28 cellular contexts compared by ENCODE assay signal in genomic region chr17:43663383-43663782, GRCh38. TPM values are rescaled to one million over a fixed set of nuclear protein-coding genes. Genes with fewer than 3 reads are reported as not detected.
"Had no signal": no experiment of that assay in that cellular context is flagged by ENCODE, and none has a peak within 500 bp of the region (broad histone marks: within the 10 kb centered on the region; RNA-seq: fewer than 3 reads in every experiment).

No MANE protein-coding gene starts in this region.

- H3K9me3 ChIP-seq: esophagus muscularis mucosa, heart left ventricle, lower lobe of right lung, tibial nerve had no signal

- DNase-seq: activated CD4-positive, alpha-beta T cell treated with anti-CD3 and anti-CD28 coated beads for 4 hours; activated CD4-positive, alpha-beta T cell treated with anti-CD3 and anti-CD28 coated beads, Interleukin-2, amount 50 U/mL, for 4 hours; activated CD8-positive, alpha-beta memory T cell treated with anti-CD3 and anti-CD28 coated beads, Interleukin-2, amount 50 U/mL, for 4 hours; activated gamma-delta T cell; activated naive CD8-positive, alpha-beta T cell treated with anti-CD3 and anti-CD28 coated beads, Interleukin-2, amount 50 U/mL, for 24 hours; activated T-cell treated with anti-CD3 and anti-CD28 coated beads, Interleukin-2, amount 50 U/mL, for 24 hours; amygdala; caudate nucleus; dermis blood vessel endothelial cell; effector CD4-positive, alpha-beta T cell; foreskin keratinocyte; hypothalamus; immature natural killer cell; kidney; left colon; lower lobe of right lung; mesenchymal stem cell; natural killer cell; posterior cingulate gyrus; stimulated activated CD4-positive, alpha-beta T cell treated with anti-CD3 and anti-CD28 coated beads, Interleukin-2, amount 100 ng/mL, for 48 hours; stimulated activated naive CD4-positive, alpha-beta T cell treated with Interleukin-2 at 50 U/mL for 16 hours; T-cell had no signal

- H3K4me3 ChIP-seq: esophagus muscularis mucosa, heart left ventricle, lower lobe of right lung, tibial nerve had no signal

- H3K36me3 ChIP-seq: esophagus muscularis mucosa, heart left ventricle, lower lobe of right lung, tibial nerve had no signal

- ATAC-seq: activated naive CD8-positive, alpha-beta T cell treated with anti-CD3 and anti-CD28 coated beads, Interleukin-2, amount 50 U/mL, for 24 hours; foreskin keratinocyte; heart left ventricle; left colon; lower lobe of right lung; natural killer cell; T-cell had no signal

- H3K4me3 Mint-ChIP-seq: activated naive CD4-positive, alpha-beta T cell treated with anti-CD3 and anti-CD28 coated beads, Interleukin-2, amount 50 U/mL, for 24 hours; activated naive CD8-positive, alpha-beta T cell treated with anti-CD3 and anti-CD28 coated beads, Interleukin-2, amount 50 U/mL, for 24 hours; activated T-cell treated with anti-CD3 and anti-CD28 coated beads, Interleukin-2, amount 50 U/mL, for 24 hours; immature natural killer cell; natural killer cell had no signal

- H3K27me3 Mint-ChIP-seq: activated naive CD4-positive, alpha-beta T cell treated with anti-CD3 and anti-CD28 coated beads, Interleukin-2, amount 50 U/mL, for 24 hours had no signal

- H3K9me3 Mint-ChIP-seq: activated naive CD4-positive, alpha-beta T cell treated with anti-CD3 and anti-CD28 coated beads, Interleukin-2, amount 50 U/mL, for 24 hours; activated naive CD8-positive, alpha-beta T cell treated with anti-CD3 and anti-CD28 coated beads, Interleukin-2, amount 50 U/mL, for 24 hours; activated T-cell treated with anti-CD3 and anti-CD28 coated beads, Interleukin-2, amount 50 U/mL, for 24 hours; immature natural killer cell; natural killer cell; T-cell; T-helper 2 cell treated with Interferon-gamma antibody and Interleukin-4, amounts not matched to agents 5 μg/mL and 100 μg/mL, for 36 hours had no signal

- H3K27ac ChIP-seq: esophagus muscularis mucosa, foreskin keratinocyte, lower lobe of right lung had no signal

- H3K27me3 ChIP-seq: foreskin keratinocyte, heart left ventricle, tibial nerve had no signal

- FAIRE-seq: kidney, urothelium cell line had no signal

- H3K4me1 ChIP-seq: lower lobe of right lung had no signal

- H3K36me3 Mint-ChIP-seq: activated naive CD4-positive, alpha-beta T cell treated with anti-CD3 and anti-CD28 coated beads, Interleukin-2, amount 50 U/mL, for 24 hours; immature natural killer cell; natural killer cell; T-cell had no signal

- H3K27ac Mint-ChIP-seq: activated naive CD8-positive, alpha-beta T cell treated with anti-CD3 and anti-CD28 coated beads, Interleukin-2, amount 50 U/mL, for 24 hours; immature natural killer cell; natural killer cell had no signal

RNA-seq across cellular contexts. Expression of gene MEOX1, which starts 1.7 kb away (rescaled TPM):
- polyA plus RNA-seq: immature natural killer cell had no signal
